Comparison of ENCODE assay signal across 3 cellular contexts in the genomic region with DNA sequence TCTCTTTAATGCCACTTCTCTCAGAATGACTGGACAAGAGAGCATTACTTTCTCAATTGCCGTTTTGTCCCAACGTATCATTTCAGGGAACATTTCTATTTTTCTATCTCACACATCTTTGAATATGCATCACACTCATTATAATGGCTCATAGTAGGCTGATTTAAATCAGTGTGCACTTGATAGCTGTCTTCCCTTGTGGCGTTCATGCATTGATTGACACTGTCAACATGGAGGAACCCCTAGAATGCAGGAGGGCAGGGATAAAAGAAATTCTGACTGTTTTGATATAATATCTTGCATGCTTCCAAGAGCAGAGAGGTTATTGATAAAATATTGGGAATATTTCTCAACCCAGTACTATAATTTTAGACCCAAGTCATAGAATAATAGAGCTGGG.
"Had no signal": no experiment of that assay in that cellular context is flagged by ENCODE, and none has a peak within 500 bp of the region (broad histone marks: within the 10 kb centered on the region; RNA-seq: fewer than 3 reads in every experiment).

No MANE protein-coding gene starts in this region.

- H3K4me3 ChIP-seq: GM12878 had no signal

- DNase-seq: GDM1, GF-D8 had no signal
